1 cellular context compared by ENCODE assay signal in the genomic region with DNA sequence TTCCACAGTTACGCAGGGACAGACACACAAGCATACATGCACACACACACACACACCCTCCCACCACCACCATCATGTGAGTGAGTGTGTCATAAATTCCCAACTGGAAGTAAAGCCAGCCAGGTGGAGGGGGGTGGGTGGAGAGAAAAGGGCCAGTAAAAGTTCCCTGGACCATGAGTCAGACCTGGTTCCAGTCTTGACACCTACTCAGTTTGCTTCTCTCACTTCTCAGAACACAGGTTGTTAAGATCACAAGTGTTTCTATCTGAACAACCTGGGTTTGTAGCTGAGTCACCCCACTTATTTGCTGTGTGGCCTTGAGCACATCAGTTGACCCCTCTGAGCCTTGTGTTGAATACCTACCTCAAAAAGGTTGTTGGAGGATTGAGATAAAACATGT.
TF ChIP-seq lines count a peak whose summit lies in the region.

No MANE protein-coding gene starts in this region.

TF ChIP-seq in GM12878, 131 proteins besides CTCF, POLR2A, EP300 and RAD21:
- 0 out of 2 replicates have a peak, but pooled peaks have one; percentile 53 for TF ChIP-seq NFXL1 (IDR thresholded peaks at IDR 0.05; ENCODE audit: borderline replicate concordance)
- peak; percentile 52 to 57 for TF ChIP-seq IKZF2 (IDR thresholded peaks at IDR 0.05)
- no peak for TF ChIP-seq SUZ12 (IDR thresholded peaks at IDR 0.05; ENCODE audit: unreplicated experiment)
- peak; percentile 86 for TF ChIP-seq IKZF1 (conservative IDR thresholded peaks at IDR 0.05)
- TF ChIP-seq SMARCA5 (IDR thresholded peaks at IDR 0.05) = 0 out of 2 replicates have a peak, but pooled peaks have one; percentile 46
- TF ChIP-seq MTA2 (IDR thresholded peaks at IDR 0.05; ENCODE audit: low read depth) = 0 out of 2 replicates have a peak, but pooled peaks have one; percentile 28
- TF ChIP-seq, protein P1, sequence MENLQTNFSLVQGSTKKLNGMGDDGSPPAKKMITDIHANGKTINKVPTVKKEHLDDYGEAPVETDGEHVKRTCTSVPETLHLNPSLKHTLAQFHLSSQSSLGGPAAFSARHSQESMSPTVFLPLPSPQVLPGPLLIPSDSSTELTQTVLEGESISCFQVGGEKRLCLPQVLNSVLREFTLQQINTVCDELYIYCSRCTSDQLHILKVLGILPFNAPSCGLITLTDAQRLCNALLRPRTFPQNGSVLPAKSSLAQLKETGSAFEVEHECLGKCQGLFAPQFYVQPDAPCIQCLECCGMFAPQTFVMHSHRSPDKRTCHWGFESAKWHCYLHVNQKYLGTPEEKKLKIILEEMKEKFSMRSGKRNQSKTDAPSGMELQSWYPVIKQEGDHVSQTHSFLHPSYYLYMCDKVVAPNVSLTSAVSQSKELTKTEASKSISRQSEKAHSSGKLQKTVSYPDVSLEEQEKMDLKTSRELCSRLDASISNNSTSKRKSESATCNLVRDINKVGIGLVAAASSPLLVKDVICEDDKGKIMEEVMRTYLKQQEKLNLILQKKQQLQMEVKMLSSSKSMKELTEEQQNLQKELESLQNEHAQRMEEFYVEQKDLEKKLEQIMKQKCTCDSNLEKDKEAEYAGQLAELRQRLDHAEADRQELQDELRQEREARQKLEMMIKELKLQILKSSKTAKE (IDR thresholded peaks at IDR 0.05; ENCODE audit: low read depth, poor library complexity, severe bottlenecking) = no peak
- TF ChIP-seq, protein P2, sequence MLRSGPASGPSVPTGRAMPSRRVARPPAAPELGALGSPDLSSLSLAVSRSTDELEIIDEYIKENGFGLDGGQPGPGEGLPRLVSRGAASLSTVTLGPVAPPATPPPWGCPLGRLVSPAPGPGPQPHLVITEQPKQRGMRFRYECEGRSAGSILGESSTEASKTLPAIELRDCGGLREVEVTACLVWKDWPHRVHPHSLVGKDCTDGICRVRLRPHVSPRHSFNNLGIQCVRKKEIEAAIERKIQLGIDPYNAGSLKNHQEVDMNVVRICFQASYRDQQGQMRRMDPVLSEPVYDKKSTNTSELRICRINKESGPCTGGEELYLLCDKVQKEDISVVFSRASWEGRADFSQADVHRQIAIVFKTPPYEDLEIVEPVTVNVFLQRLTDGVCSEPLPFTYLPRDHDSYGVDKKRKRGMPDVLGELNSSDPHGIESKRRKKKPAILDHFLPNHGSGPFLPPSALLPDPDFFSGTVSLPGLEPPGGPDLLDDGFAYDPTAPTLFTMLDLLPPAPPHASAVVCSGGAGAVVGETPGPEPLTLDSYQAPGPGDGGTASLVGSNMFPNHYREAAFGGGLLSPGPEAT (IDR thresholded peaks at IDR 0.05; ENCODE audit: low read depth) = peak; percentile 45; the same call in 1 of the 2 replicates
- TF ChIP-seq TBL1XR1 (IDR thresholded peaks at IDR 0.05; ENCODE audit: low read depth, low read length) = no peak
